16 cellular contexts compared by ENCODE assay signal in genomic region chr21:43842742-43843141, GRCh38. TPM values are rescaled to one million over a fixed set of nuclear protein-coding genes. Genes with fewer than 3 reads are reported as not detected.
A peak's percentile ranks its signal among the peaks of the same experiment; 100 is the strongest.
DNase-seq lines count a peak whose midpoint lies in the region; ATAC-seq and TF ChIP-seq lines count a peak whose summit lies in the region.
"Had no signal": no experiment of that assay in that cellular context is flagged by ENCODE, and none has a peak within 500 bp of the region (broad histone marks: within the 10 kb centered on the region; RNA-seq: fewer than 3 reads in every experiment).

No MANE protein-coding gene starts in this region.

- H3F3A ChIP-seq in GM23338 (replicated peaks; ENCODE audit: low read depth), result no peaks in the 10 kb centered on the region

- peak; percentile 71 for ATAC-seq in activated CD8-positive, alpha-beta memory T cell treated with anti-CD3 and anti-CD28 coated beads, Interleukin-2, amount 10 ng/mL, durations not matched to agents 7 days and 5 days
- no peak for ATAC-seq in naive thymus-derived CD4-positive, alpha-beta T cell
- ATAC-seq in sciatic nerve (no peak), GM23338 (no peak), HG03196 (IDR thresholded peaks at IDR 0.05; ENCODE audit: unreplicated experiment) (no peak)

- POLR2A ChIA-PET in activated CD4-positive, alpha-beta memory T cell treated with anti-CD3 and anti-CD28 coated beads, Interleukin-2, amount 10 ng/mL, durations not matched to agents 7 days and 5 days (lab: Charles Lee), result interaction anchor here (0.6 to 1.5 kb wide), 5 partner anchors 9 to 52 kb away, joined by 3 to 5 read pairs (median 4); partner anchors contain the start of gene AGPAT3
- POLR2A ChIA-PET in naive thymus-derived CD4-positive, alpha-beta T cell (lab: Charles Lee), result interaction anchor here (0.7 to 1.0 kb wide), 2 partner anchors 49 to 126 kb away, joined by 4 read pairs; no protein-coding TSS in a partner anchor

- peak overlapping the region; percentile 63 for H3K4me3 Mint-ChIP-seq in activated CD8-positive, alpha-beta memory T cell treated with anti-CD3 and anti-CD28 coated beads, Interleukin-2, amount 10 ng/mL, durations not matched to agents 7 days and 5 days
- H3K4me3 Mint-ChIP-seq in activated CD4-positive, alpha-beta memory T cell treated with anti-CD3 and anti-CD28 coated beads, Interleukin-2, amount 10 ng/mL, durations not matched to agents 7 days and 5 days, result peak overlapping the region; percentile 24
- peak overlapping the region in 8 of 10 donors; percentile 37 to 82 (median 53) for H3K4me3 Mint-ChIP-seq in naive thymus-derived CD4-positive, alpha-beta T cell
- no peak overlapping the region for H3K4me3 Mint-ChIP-seq in GM23338

- no peak overlapping the region for H2AFZ ChIP-seq in GM23338

- H3K4me3 ChIP-seq in NB4 (ENCODE audit: low read depth, low read length) (no peak overlapping the region), GM23338 (no peak overlapping the region)
- H3K4me3 ChIP-seq in naive thymus-derived CD4-positive, alpha-beta T cell (ENCODE audit: low read length), result no peak overlapping the region
- H3K4me3 ChIP-seq: ovary, uterus had no signal

- H3K4me1 Mint-ChIP-seq in activated CD8-positive, alpha-beta memory T cell treated with anti-CD3 and anti-CD28 coated beads, Interleukin-2, amount 10 ng/mL, durations not matched to agents 7 days and 5 days, result peaks cover 15% of the 10 kb centered on the region
- peaks cover 13% of the 10 kb centered on the region for H3K4me1 Mint-ChIP-seq in activated CD4-positive, alpha-beta memory T cell treated with anti-CD3 and anti-CD28 coated beads, Interleukin-2, amount 10 ng/mL, durations not matched to agents 7 days and 5 days
- peaks cover 6 to 22% (median 7%) of the 10 kb centered on the region in 7 donors for H3K4me1 Mint-ChIP-seq in naive thymus-derived CD4-positive, alpha-beta T cell
- H3K4me1 Mint-ChIP-seq in GM23338, result no peaks in the 10 kb centered on the region

- H3K9me2 ChIP-seq in GM23338 (ENCODE audit: insufficient read depth), result no peaks in the 10 kb centered on the region

- intact Hi-C loops in naive thymus-derived CD4-positive, alpha-beta T cell (cut with micrococcal nuclease), result loop anchor here in 1 of 2 donors (1.0 kb wide), 1 partner anchor 13 kb away; no protein-coding TSS in a partner anchor
- intact Hi-C loops in sciatic nerve (cut with DNase I), result no loop called here

- no peak for TF ChIP-seq POLR2A in NB4 (IDR thresholded peaks at IDR 0.05; ENCODE audit: extremely low read depth, insufficient read length)

- H3K36me3 Mint-ChIP-seq in activated CD8-positive, alpha-beta memory T cell treated with anti-CD3 and anti-CD28 coated beads, Interleukin-2, amount 10 ng/mL, durations not matched to agents 7 days and 5 days, result peaks cover 2% of the 10 kb centered on the region
- no peaks in the 10 kb centered on the region for H3K36me3 Mint-ChIP-seq in activated CD4-positive, alpha-beta memory T cell treated with anti-CD3 and anti-CD28 coated beads, Interleukin-2, amount 10 ng/mL, durations not matched to agents 7 days and 5 days (ENCODE audit: low read depth)
- peaks cover 0 to 7% (median 0%) of the 10 kb centered on the region in 5 donors for H3K36me3 Mint-ChIP-seq in naive thymus-derived CD4-positive, alpha-beta T cell
- no peaks in the 10 kb centered on the region for H3K36me3 Mint-ChIP-seq in GM23338 (ENCODE audit: low read depth)

- H4K20me1 ChIP-seq in GM23338 (replicated peaks; ENCODE audit: insufficient read depth), result no peaks in the 10 kb centered on the region

- no peak overlapping the region for H3K4me2 ChIP-seq in GM23338

- peak overlapping the region; percentile 92 for H3K27ac Mint-ChIP-seq in activated CD8-positive, alpha-beta memory T cell treated with anti-CD3 and anti-CD28 coated beads, Interleukin-2, amount 10 ng/mL, durations not matched to agents 7 days and 5 days
- H3K27ac Mint-ChIP-seq in activated CD4-positive, alpha-beta memory T cell treated with anti-CD3 and anti-CD28 coated beads, Interleukin-2, amount 10 ng/mL, durations not matched to agents 7 days and 5 days, result peak overlapping the region; percentile 31
- H3K27ac Mint-ChIP-seq in naive thymus-derived CD4-positive, alpha-beta T cell, result peak overlapping the region in 7 of 9 donors; percentile 3 to 83 (median 65)
- H3K27ac Mint-ChIP-seq in GM23338, result no peak overlapping the region

- H3K4me1 ChIP-seq in naive thymus-derived CD4-positive, alpha-beta T cell (ENCODE audit: control insufficient read depth in 2 of 2, insufficient read depth in 2 of 2, low read length in 2 of 2), result peaks cover 0 to 4% of the 10 kb centered on the region in 2 donors
- H3K4me1 ChIP-seq in GM23338 (ENCODE audit: insufficient read depth), result no peaks in the 10 kb centered on the region
- H3K4me1 ChIP-seq: uterus had no signal

- H3K27ac ChIP-seq in naive thymus-derived CD4-positive, alpha-beta T cell (ENCODE audit: low read depth, low read length), result no peak overlapping the region
- no peak overlapping the region for H3K27ac ChIP-seq in GM23338 (ENCODE audit: low read depth)
- H3K27ac ChIP-seq: ovary, uterus had no signal

- TF ChIP-seq CTCF in NB4 (IDR thresholded peaks at IDR 0.05; ENCODE audit: low read depth, low read length) (no peak), GM23338 (conservative IDR thresholded peaks at IDR 0.05; ENCODE audit: low read depth in 2 of 2) (no peak)

- H3K36me3 ChIP-seq in naive thymus-derived CD4-positive, alpha-beta T cell (ENCODE audit: control insufficient read depth in 2 of 3, insufficient read depth in 3 of 3, low read length in 3 of 3), result no peaks in the 10 kb centered on the region
- H3K36me3 ChIP-seq in GM23338 (ENCODE audit: insufficient read depth), result no peaks in the 10 kb centered on the region
- H3K36me3 ChIP-seq: ovary, uterus had no signal

- CTCF ChIA-PET in activated CD8-positive, alpha-beta memory T cell treated with anti-CD3 and anti-CD28 coated beads, Interleukin-2, amount 10 ng/mL, durations not matched to agents 7 days and 5 days (lab: Charles Lee), result interaction anchor here (1.0 to 1.7 kb wide), 3 partner anchors 32 to 96 kb away, joined by 3 to 5 read pairs (median 4); no protein-coding TSS in a partner anchor
- CTCF ChIA-PET in activated CD4-positive, alpha-beta memory T cell treated with anti-CD3 and anti-CD28 coated beads, Interleukin-2, amount 10 ng/mL, durations not matched to agents 7 days and 5 days (lab: Charles Lee), result no interaction called here
- CTCF ChIA-PET in naive thymus-derived CD4-positive, alpha-beta T cell (lab: Charles Lee), result interaction anchor here (0.5 to 0.6 kb wide), 2 partner anchors 85 to 93 kb away, joined by 3 to 4 read pairs; no protein-coding TSS in a partner anchor

- no peaks in the 10 kb centered on the region for H3K9me3 ChIP-seq in naive thymus-derived CD4-positive, alpha-beta T cell (ENCODE audit: control insufficient read depth in 2 of 3, low read length in 3 of 3)
- H3K9me3 ChIP-seq: ovary, uterus had no signal

- H3K9me3 Mint-ChIP-seq in activated CD8-positive, alpha-beta memory T cell treated with anti-CD3 and anti-CD28 coated beads, Interleukin-2, amount 10 ng/mL, durations not matched to agents 7 days and 5 days (ENCODE audit: low read depth), result peaks cover 4% of the 10 kb centered on the region
- no peaks in the 10 kb centered on the region for H3K9me3 Mint-ChIP-seq in activated CD4-positive, alpha-beta memory T cell treated with anti-CD3 and anti-CD28 coated beads, Interleukin-2, amount 10 ng/mL, durations not matched to agents 7 days and 5 days
- H3K9me3 Mint-ChIP-seq in naive thymus-derived CD4-positive, alpha-beta T cell, result peaks cover 0 to 4% (median 0%) of the 10 kb centered on the region in 11 donors
- no peaks in the 10 kb centered on the region for H3K9me3 Mint-ChIP-seq in GM23338

- H3K27me3 Mint-ChIP-seq in activated CD8-positive, alpha-beta memory T cell treated with anti-CD3 and anti-CD28 coated beads, Interleukin-2, amount 10 ng/mL, durations not matched to agents 7 days and 5 days, result peaks cover 16% of the 10 kb centered on the region
- H3K27me3 Mint-ChIP-seq in activated CD4-positive, alpha-beta memory T cell treated with anti-CD3 and anti-CD28 coated beads, Interleukin-2, amount 10 ng/mL, durations not matched to agents 7 days and 5 days, result peaks cover 18% of the 10 kb centered on the region
- peaks cover 0 to 7% (median 2%) of the 10 kb centered on the region in 5 donors for H3K27me3 Mint-ChIP-seq in naive thymus-derived CD4-positive, alpha-beta T cell
- H3K27me3 Mint-ChIP-seq in GM23338 (ENCODE audit: insufficient read depth, low read depth, poor library complexity), result peaks cover 5% of the 10 kb centered on the region

- no peaks in the 10 kb centered on the region for H3K79me2 ChIP-seq in GM23338 (replicated peaks; ENCODE audit: insufficient read depth)

- no peak for DNase-seq in activated CD8-positive, alpha-beta memory T cell treated with anti-CD3 and anti-CD28 coated beads, Interleukin-2, amount 10 ng/mL, durations not matched to agents 7 days and 5 days
- no peak for DNase-seq in activated CD8-positive, alpha-beta memory T cell treated with anti-CD3 and anti-CD28 coated beads, Interleukin-2, amount 50 U/mL, for 48 hours
- DNase-seq in NB4 (ENCODE audit: low read depth) (peak; percentile 39), sciatic nerve (ENCODE audit: low spot score) (no peak), GM23338 (ENCODE audit: low spot score) (no peak)
- no peak for DNase-seq in activated CD4-positive, alpha-beta memory T cell treated with anti-CD3 and anti-CD28 coated beads, Interleukin-2, amount 10 ng/mL, durations not matched to agents 7 days and 5 days
- peak in 4 of 9 donors; percentile 4 to 15 (median 12) for DNase-seq in naive thymus-derived CD4-positive, alpha-beta T cell
- DNase-seq: ACHN; DND-41; hypothalamus; mammary epithelial cell; NCI-H187; ovary; stimulated activated CD8-positive, alpha-beta memory T cell treated with anti-CD3 and anti-CD28 coated beads, Interleukin-4, amount 100 ng/mL, for 48 hours; uterus had no signal

- H3K27me3 ChIP-seq in naive thymus-derived CD4-positive, alpha-beta T cell (ENCODE audit: control insufficient read depth in 2 of 2, insufficient read depth in 2 of 2, low read length in 2 of 2), result no peaks in the 10 kb centered on the region
- H3K27me3 ChIP-seq in GM23338 (ENCODE audit: insufficient read depth), result no peaks in the 10 kb centered on the region
- H3K27me3 ChIP-seq: ovary, uterus had no signal

RNA-seq across cellular contexts. Expression of gene AGPAT3, which starts 22.3 kb away (rescaled TPM):
- total RNA-seq in activated CD8-positive, alpha-beta memory T cell treated with anti-CD3 and anti-CD28 coated beads, Interleukin-2, amount 10 ng/mL, durations not matched to agents 7 days and 5 days, result 100 to 1,000 TPM in 1 of 2 experiments, 10 to 100 TPM in 1; 94.3 to 101 TPM
- 100 to 1,000 TPM; 101 to 102 TPM for total RNA-seq in activated CD4-positive, alpha-beta memory T cell treated with anti-CD3 and anti-CD28 coated beads, Interleukin-2, amount 10 ng/mL, durations not matched to agents 7 days and 5 days
- total RNA-seq in naive thymus-derived CD4-positive, alpha-beta T cell, result 100 to 1,000 TPM in 1 of 5 experiments, 10 to 100 TPM in 4; 58.4 to 121 (median 69.0) TPM
- 10 to 100 TPM; 11.4 to 16.1 TPM for polyA plus RNA-seq in naive thymus-derived CD4-positive, alpha-beta T cell
- 51.8 TPM for total RNA-seq in sciatic nerve
- total RNA-seq in GM23338 (2014; rRNA removed; shearing (Covaris generic)), result 4.4 and 6.1 TPM in 2 replicates
- 1.1 and 2.1 TPM in 2 replicates for polyA plus RNA-seq in GM23338 (2016; fragmentation: Nextera tagmentation; extraction: Ambion mirVana)

RNA-seq across cellular contexts. Expression of gene RRP1, which starts 53.4 kb away (rescaled TPM):
- total RNA-seq in activated CD8-positive, alpha-beta memory T cell treated with anti-CD3 and anti-CD28 coated beads, Interleukin-2, amount 10 ng/mL, durations not matched to agents 7 days and 5 days, result 10 to 100 TPM; 37.7 to 45.2 TPM
- total RNA-seq in activated CD4-positive, alpha-beta memory T cell treated with anti-CD3 and anti-CD28 coated beads, Interleukin-2, amount 10 ng/mL, durations not matched to agents 7 days and 5 days, result 10 to 100 TPM; 22.4 to 22.6 TPM
- 10 to 100 TPM; 24.2 to 33.1 (median 28.8) TPM for total RNA-seq in naive thymus-derived CD4-positive, alpha-beta T cell
- 10 to 100 TPM; 10.1 to 21.8 TPM for polyA plus RNA-seq in naive thymus-derived CD4-positive, alpha-beta T cell
- 17.8 TPM for total RNA-seq in sciatic nerve
- 54.6 and 63.5 TPM in 2 replicates for total RNA-seq in GM23338 (2014; rRNA removed; shearing (Covaris generic))
- polyA plus RNA-seq in GM23338 (2016; fragmentation: Nextera tagmentation; extraction: Ambion mirVana), result 33.2 and 36.5 TPM in 2 replicates
